1 cellular context compared by ENCODE assay signal in the genomic region with DNA sequence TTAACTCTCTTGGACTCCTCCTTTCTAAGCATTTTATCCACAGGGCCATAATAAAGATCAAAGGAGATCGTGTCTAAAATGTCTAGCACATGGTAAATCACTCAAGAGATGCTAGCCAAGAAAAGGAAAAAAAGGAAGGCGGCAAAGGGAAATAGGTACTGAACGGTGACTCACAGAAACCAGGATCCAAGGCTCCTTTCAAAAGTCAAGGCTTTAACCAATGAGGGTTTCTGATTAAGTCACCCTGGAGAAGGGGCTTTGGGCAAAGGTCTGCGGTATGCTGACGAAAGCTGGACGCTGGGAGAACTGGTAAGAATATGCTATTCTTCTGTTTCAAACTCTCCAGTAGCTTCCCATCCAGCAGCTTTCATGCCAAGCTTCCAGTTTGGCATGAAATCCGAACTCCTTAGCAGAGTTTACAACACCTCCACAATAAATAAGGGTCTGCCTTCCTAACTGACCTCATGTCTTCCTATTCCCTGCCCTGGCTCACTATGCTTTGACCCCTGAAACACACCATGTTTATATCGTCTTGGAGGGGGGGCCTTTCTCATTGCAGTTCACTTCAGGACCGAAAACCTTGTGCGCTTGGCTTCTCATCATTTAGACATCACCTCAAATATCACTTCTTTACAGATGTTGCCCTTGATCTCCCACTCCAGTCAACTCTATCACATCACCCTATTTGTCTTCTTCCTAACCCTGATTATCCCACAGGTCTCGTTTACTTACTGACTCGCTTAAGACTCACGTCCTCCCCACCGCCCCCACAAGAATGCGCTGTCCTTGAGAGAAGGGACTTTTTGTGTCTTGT.
A peak's percentile ranks its signal among the peaks of the same experiment; 100 is the strongest.
TF ChIP-seq lines count a peak whose summit lies in the region.

No MANE protein-coding gene starts in this region.

TF ChIP-seq in IMR-90, 13 proteins besides CTCF, POLR2A, EP300 and RAD21:
- peak; percentile 57 for TF ChIP-seq BHLHE40 (IDR thresholded peaks at IDR 0.05; ENCODE audit: low read depth, low read length)
- no peak for TF ChIP-seq FOS (IDR thresholded peaks at IDR 0.05; ENCODE audit: low read depth, low read length)
